Comparison of ENCODE assay signal across 17 cellular contexts in genomic region chr1:200659269-200659668, GRCh38. TPM values are rescaled to one million over a fixed set of nuclear protein-coding genes. Genes with fewer than 3 reads are reported as not detected.
DNase-seq lines count a peak whose midpoint lies in the region; ATAC-seq lines count a peak whose summit lies in the region.
"Had no signal": no experiment of that assay in that cellular context is flagged by ENCODE, and none has a peak within 500 bp of the region (broad histone marks: within the 10 kb centered on the region; RNA-seq: fewer than 3 reads in every experiment).

No MANE protein-coding gene starts in this region.

- no peaks in the 10 kb centered on the region for H3K9me3 Mint-ChIP-seq in effector memory CD8-positive, alpha-beta T cell
- H3K9me3 Mint-ChIP-seq: activated naive CD8-positive, alpha-beta T cell treated with anti-CD3 and anti-CD28 coated beads, Interleukin-2, amount 50 U/mL, for 24 hours; naive thymus-derived CD8-positive, alpha-beta T cell had no signal

- H3K4me3 Mint-ChIP-seq in effector memory CD8-positive, alpha-beta T cell: no peak overlapping the region
- H3K4me3 Mint-ChIP-seq: activated naive CD8-positive, alpha-beta T cell treated with anti-CD3 and anti-CD28 coated beads, Interleukin-2, amount 50 U/mL, for 24 hours; naive thymus-derived CD8-positive, alpha-beta T cell had no signal

- H3K4me1 Mint-ChIP-seq in effector memory CD8-positive, alpha-beta T cell (ENCODE audit: low read depth in 2 of 2): peaks cover 11 to 39% of the 10 kb centered on the region in 2 donors

- H3K27me3 Mint-ChIP-seq in effector memory CD8-positive, alpha-beta T cell: no peaks in the 10 kb centered on the region
- H3K27me3 Mint-ChIP-seq: activated naive CD8-positive, alpha-beta T cell treated with anti-CD3 and anti-CD28 coated beads, Interleukin-2, amount 50 U/mL, for 24 hours; naive thymus-derived CD8-positive, alpha-beta T cell had no signal

- ATAC-seq in effector memory CD8-positive, alpha-beta T cell (replicated peaks): no peak
- ATAC-seq in GM19463 (IDR thresholded peaks at IDR 0.05; ENCODE audit: unreplicated experiment): no peak
- no peak for ATAC-seq in GM18873 (IDR thresholded peaks at IDR 0.05; ENCODE audit: low FRiP score, unreplicated experiment)
- no peak for ATAC-seq in GM21360 (IDR thresholded peaks at IDR 0.05; ENCODE audit: unreplicated experiment)
- ATAC-seq in GM18519 (IDR thresholded peaks at IDR 0.05; ENCODE audit: low FRiP score, unreplicated experiment): no peak
- ATAC-seq: activated naive CD8-positive, alpha-beta T cell treated with anti-CD3 and anti-CD28 coated beads, Interleukin-2, amount 50 U/mL, for 24 hours; left colon; naive thymus-derived CD8-positive, alpha-beta T cell; sciatic nerve had no signal

- peak overlapping the region; percentile 29 to 30 for H3K27ac Mint-ChIP-seq in effector memory CD8-positive, alpha-beta T cell
- H3K27ac Mint-ChIP-seq: activated naive CD8-positive, alpha-beta T cell treated with anti-CD3 and anti-CD28 coated beads, Interleukin-2, amount 50 U/mL, for 24 hours had no signal

- DNase-seq in Daoy (ENCODE audit: low read depth) (peak; percentile 5), NCI-H226 (peak; percentile 95), non-pigmented ciliary epithelial cell (ENCODE audit: low read depth) (peak; percentile 15)
- no peak for DNase-seq in effector memory CD8-positive, alpha-beta T cell
- DNase-seq: activated naive CD8-positive, alpha-beta T cell treated with anti-CD3 and anti-CD28 coated beads, Interleukin-2, amount 50 U/mL, for 24 hours; COR-L47; dermis blood vessel endothelial cell; foreskin fibroblast; left colon; naive thymus-derived CD8-positive, alpha-beta T cell; NCI-H1092 treated with DMSO at 0.1 percent for 48 hours; T1000 had no signal

- peaks cover 60% of the 10 kb centered on the region for H3K36me3 Mint-ChIP-seq in effector memory CD8-positive, alpha-beta T cell (ENCODE audit: insufficient read depth)

RNA-seq across cellular contexts. Expression of gene DDX59, which starts 10.4 kb away (rescaled TPM):
- total RNA-seq in Daoy (2014; rRNA removed; shearing (Covaris generic)): 12.1 and 15.2 TPM in 2 replicates

RNA-seq across cellular contexts. Expression of gene KIF14, which starts 38.7 kb away (rescaled TPM):
- 22.1 and 26.2 TPM in 2 replicates for total RNA-seq in Daoy (2014; rRNA removed; shearing (Covaris generic))

Comparison
In these comparisons a context has a peak if more than half of its experiments do, and no peak if none do; other contexts are left out.
1. DNase-seq: peak in Daoy (single experiment), NCI-H226 (single experiment) and non-pigmented ciliary epithelial cell (single experiment); none in effector memory CD8-positive, alpha-beta T cell (0 of 3).